ENCODE assay signal across 18 cellular contexts in the genomic region with DNA sequence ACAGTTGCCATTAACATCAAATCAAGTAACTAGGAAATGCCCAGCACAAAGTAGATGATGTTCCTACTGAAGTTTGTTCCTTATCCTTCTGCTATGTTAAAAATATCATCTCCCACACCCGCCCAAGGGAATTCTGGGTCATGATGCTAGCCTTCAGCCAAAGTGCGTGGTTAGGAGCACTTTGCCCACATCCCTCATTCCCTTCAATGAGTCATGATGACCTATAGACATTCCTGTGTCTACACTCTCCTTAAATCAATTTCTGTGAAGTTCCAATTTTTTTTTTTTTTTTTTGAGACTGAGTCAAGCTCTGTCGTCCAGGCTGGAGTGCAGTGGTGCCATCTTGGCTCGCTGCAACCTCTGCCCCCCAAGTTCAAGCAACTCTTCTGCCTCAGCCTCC. TPM values are rescaled to one million over a fixed set of nuclear protein-coding genes. Genes with fewer than 3 reads are reported as not detected.
A peak's percentile ranks its signal among the peaks of the same experiment; 100 is the strongest.
DNase-seq lines count a peak whose midpoint lies in the region; ATAC-seq and TF ChIP-seq lines count a peak whose summit lies in the region.
"Had no signal": no experiment of that assay in that cellular context is flagged by ENCODE, and none has a peak within 500 bp of the region (broad histone marks: within the 10 kb centered on the region; RNA-seq: fewer than 3 reads in every experiment).

No MANE protein-coding gene starts in this region.

- peak overlapping the region; percentile 50; the same call in 1 of the 2 replicates for H4K5ac ChIP-seq in IMR-90 (ENCODE audit: low read depth, low read length)

- no peak for TF ChIP-seq RAD21 in IMR-90 (IDR thresholded peaks at IDR 0.05; ENCODE audit: low read length)

- H3K27ac ChIP-seq in IMR-90 (ENCODE audit: insufficient read depth, low read length) (peak overlapping the region; percentile 38; the same call in 1 of the 2 replicates), brain microvascular endothelial cell (peak overlapping the region; percentile 95)
- H3K27ac ChIP-seq: C4-2B had no signal

- H3K4me3 ChIP-seq in AG09309 (ENCODE audit: control insufficient read depth, low read depth, low read length) = no peak overlapping the region
- no peak overlapping the region for H3K4me3 ChIP-seq in IMR-90 (ENCODE audit: insufficient read depth, low read depth, low read length)
- no peak overlapping the region for H3K4me3 ChIP-seq in brain microvascular endothelial cell (ENCODE audit: low read depth, low read length)
- H3K4me3 ChIP-seq: K562 had no signal

- H2AK9ac ChIP-seq in IMR-90 (replicated peaks; ENCODE audit: low read depth, low read length, poor library complexity) = no peak overlapping the region

- peak overlapping the region; percentile 84 for H3K14ac ChIP-seq in IMR-90 (replicated peaks; ENCODE audit: low read depth, low read length)

- intact Hi-C loops in IMR-90 (cut with micrococcal nuclease) = no loop called here

- peak overlapping the region; percentile 87 for H2BK5ac ChIP-seq in IMR-90 (ENCODE audit: low read depth, low read length, poor library complexity, severe bottlenecking)

- H2BK15ac ChIP-seq in IMR-90 (ENCODE audit: low read depth, low read length) = peak overlapping the region; percentile 42; the same call in 2 of the 3 replicates

- in situ Hi-C loops in IMR-90 (cut with MboI; ENCODE audit: low sequenced_read_pairs) (no loop called here), brain microvascular endothelial cell (cut with HindIII; ENCODE audit: low pct_ligation_motif_present, low sequenced_read_pairs) (no loop called here)

- CTCF ChIA-PET in IMR-90 (lab: Yijun Ruan, JAX) = interaction anchor here (0.7 to 1.2 kb wide), 2 partner anchors 15 to 219 kb away, joined by 3 read pairs; no protein-coding TSS in a partner anchor

- H3K36me3 ChIP-seq in IMR-90 (ENCODE audit: control insufficient read depth, insufficient read depth, low read length) (no peaks in the 10 kb centered on the region), brain microvascular endothelial cell (replicated peaks) (no peaks in the 10 kb centered on the region)

- no peaks in the 10 kb centered on the region for H4K20me1 ChIP-seq in IMR-90 (ENCODE audit: insufficient read depth, low read length)

- peak overlapping the region; percentile 67 for H4K91ac ChIP-seq in IMR-90 (ENCODE audit: insufficient read depth, low read depth, low read length)

- no CpG with 5 or more reads among the region's 4 CpGs for WGBS in IMR-90 (ENCODE audit: extremely low coverage in 2 of 2, insufficient read length in 1 of 2), 2 experiments

- peaks cover 6% of the 10 kb centered on the region; the same call in 1 of the 2 replicates for H3K4me1 ChIP-seq in IMR-90 (ENCODE audit: control insufficient read depth, insufficient read depth, low read length)

- H3K4me2 ChIP-seq in IMR-90 (ENCODE audit: low read depth, low read length) = peak overlapping the region; percentile 18; the same call in 1 of the 2 replicates

- H3K27me3 ChIP-seq in IMR-90 (ENCODE audit: control insufficient read depth, insufficient read depth, low read length) (no peaks in the 10 kb centered on the region), brain microvascular endothelial cell (replicated peaks) (no peaks in the 10 kb centered on the region)

- peak; percentile 90 for DNase-seq in AG09309 (ENCODE audit: low read depth)
- peak; percentile 94 for DNase-seq in IMR-90
- peak; percentile 91 for DNase-seq in brain microvascular endothelial cell
- DNase-seq in myocyte (ENCODE audit: low read depth) = peak; percentile 66
- no peak for DNase-seq in DMS153 treated with DMSO at 0.1 percent for 48 hours (lab: John Stamatoyannopoulos, UW; ENCODE audit: unreplicated experiment)
- DNase-seq in stimulated activated CD4-positive, alpha-beta T cell treated with anti-CD3 and anti-CD28 coated beads, Interleukin-2, amount 100 ng/mL, for 24 hours = no peak
- no peak for DNase-seq in NOMO-1 (lab: John Stamatoyannopoulos, UW; ENCODE audit: unreplicated experiment in 2 of 2)
- no peak for DNase-seq in activated CD4-positive, alpha-beta T cell treated with anti-CD3 and anti-CD28 coated beads, Interleukin-2, amount 50 U/mL, for 4 hours
- DNase-seq: activated CD4-positive, alpha-beta T cell treated with anti-CD3 and anti-CD28 coated beads for 48 hours; effector memory CD8-positive, alpha-beta T cell; NCI-H187 treated with DMSO at 0.1 percent for 48 hours; nucleus accumbens; stimulated activated CD4-positive, alpha-beta T cell treated with anti-CD3 and anti-CD28 coated beads, Interleukin-15, amount 100 ng/mL, for 24 hours; stimulated activated CD8-positive, alpha-beta memory T cell treated with anti-CD3 and anti-CD28 coated beads, Interleukin-4, amount 100 ng/mL, for 48 hours had no signal

- no TSS peak for BruUV-seq in IMR-90 (replicated peaks; lab: Mats Ljungman, UMichigan)

- peak overlapping the region; percentile 86 for H3K4ac ChIP-seq in IMR-90 (ENCODE audit: low read depth, low read length)

- peak overlapping the region; percentile 77; the same call in 1 of the 2 replicates for H3K18ac ChIP-seq in IMR-90 (ENCODE audit: low read depth, low read length)

- dilution Hi-C loops in IMR-90 (cut with HindIII; ENCODE audit: low sequenced_read_pairs, unreplicated experiment) = no loop called here

- TF ChIP-seq CTCF in AG09309 (IDR thresholded peaks at IDR 0.05; ENCODE audit: control insufficient read depth, insufficient read depth, low read depth, low read length, missing control alignments) (no peak), IMR-90 (conservative IDR thresholded peaks at IDR 0.05; ENCODE audit: low read depth, low read length) (no peak), brain microvascular endothelial cell (IDR thresholded peaks at IDR 0.05; ENCODE audit: low read depth, low read length, missing control alignments) (no peak)

- H4K8ac ChIP-seq in IMR-90 (ENCODE audit: low read depth in 2 of 2, low read length in 2 of 2) = peak overlapping the region; percentile 51 to 81

- peaks cover 7% of the 10 kb centered on the region for H3K9me1 ChIP-seq in IMR-90 (ENCODE audit: insufficient read depth, low read length)

- peak overlapping the region; percentile 94 for H2BK120ac ChIP-seq in IMR-90 (ENCODE audit: low read depth, low read length)

- peak overlapping the region; percentile 53 for H2AK5ac ChIP-seq in IMR-90 (ENCODE audit: low read depth, low read length)

- H3K79me1 ChIP-seq in IMR-90 (ENCODE audit: low read depth in 1 of 2, low read length in 2 of 2) = no peaks in the 10 kb centered on the region

- no peak for TF ChIP-seq POLR2A in IMR-90 (IDR thresholded peaks at IDR 0.05; ENCODE audit: low read depth, low read length)

- H3K9ac ChIP-seq in IMR-90 (ENCODE audit: low read depth, low read length) = no peak overlapping the region

- H3K56ac ChIP-seq in IMR-90 (ENCODE audit: extremely low read depth, insufficient read depth, low read length) = peak overlapping the region; percentile 61; the same call in 1 of the 2 replicates

- POLR2A ChIA-PET in IMR-90 (lab: Charles Lee; ENCODE audit: unreplicated experiment) = no interaction called here

- no peak overlapping the region for H2AFZ ChIP-seq in IMR-90 (replicated peaks; ENCODE audit: low read length, poor library complexity)

- peak overlapping the region; percentile 73 for H2BK20ac ChIP-seq in IMR-90 (ENCODE audit: low read depth, low read length)

- H3K23ac ChIP-seq in IMR-90 (ENCODE audit: low read depth, low read length) = peak overlapping the region; percentile 89; the same call in 1 of the 2 replicates

- peak; percentile 63 for ATAC-seq in IMR-90 (ENCODE audit: low read depth)
- ATAC-seq: effector memory CD8-positive, alpha-beta T cell; K562 had no signal

- H3K9me3 ChIP-seq in IMR-90 (ENCODE audit: control insufficient read depth, insufficient read depth, low read length) = no peaks in the 10 kb centered on the region

TF ChIP-seq in IMR-90, 13 proteins besides CTCF, POLR2A, EP300 and RAD21:
- TF ChIP-seq SMC3 (IDR thresholded peaks at IDR 0.05; ENCODE audit: low read depth, low read length) (no peak), NFE2L2 (IDR thresholded peaks at IDR 0.05; ENCODE audit: low read depth, low read length) (peak; percentile 25; the same call in 1 of the 2 replicates), FOS (IDR thresholded peaks at IDR 0.05; ENCODE audit: low read depth, low read length) (peak; percentile 80), MAZ (IDR thresholded peaks at IDR 0.05; ENCODE audit: borderline replicate concordance, low read depth, low read length) (peak; percentile 51; the same call in 1 of the 2 replicates)

RNA-seq across cellular contexts. Expression of a gene that starts 17.0 kb away (rescaled TPM):
- total RNA-seq in IMR-90 (2012; rRNA removed) = not detected in 2 replicates
- polyA plus RNA-seq in IMR-90 (2012; rRNA removed) = not detected in 2 replicates
- not detected in 2 replicates for polyA plus RNA-seq in IMR-90 (2012; cell fraction: cytosol; rRNA removed)
- polyA plus RNA-seq in IMR-90 (2012; cell fraction: nucleus; rRNA removed; ENCODE audit: low replicate concordance) = not detected in 2 replicates
- not detected in 2 replicates for total RNA-seq in myocyte
- polyA plus RNA-seq in myocyte (2012) = not detected
- total RNA-seq: activated T-helper 1 cell treated with anti-CD3 and anti-CD28 coated beads, Interleukin-12 subunit alpha, Interleukin-12 subunit beta, Interleukin-2, Interleukin-4 antibody, amounts not matched to agents 30 ng/mL and 10 ng/mL and 1 ng/mL, durations not matched to agents 14 hours and 24 hours and 36 hours; K562; ureter had no signal
- polyA plus RNA-seq: K562 had no signal

Comparison
In these comparisons a context has a peak if more than half of its experiments do, and no peak if none do; other contexts are left out.
1. DNase-seq: peak in AG09309 (single experiment), IMR-90 (single experiment), brain microvascular endothelial cell (single experiment) and myocyte (single experiment); none in DMS153 treated with DMSO at 0.1 percent for 48 hours (single experiment), stimulated activated CD4-positive, alpha-beta T cell treated with anti-CD3 and anti-CD28 coated beads, Interleukin-2, amount 100 ng/mL, for 24 hours (0 of 2), NOMO-1 (0 of 2) and activated CD4-positive, alpha-beta T cell treated with anti-CD3 and anti-CD28 coated beads, Interleukin-2, amount 50 U/mL, for 4 hours (0 of 2).